8 cellular contexts compared by ENCODE assay signal in the genomic region with DNA sequence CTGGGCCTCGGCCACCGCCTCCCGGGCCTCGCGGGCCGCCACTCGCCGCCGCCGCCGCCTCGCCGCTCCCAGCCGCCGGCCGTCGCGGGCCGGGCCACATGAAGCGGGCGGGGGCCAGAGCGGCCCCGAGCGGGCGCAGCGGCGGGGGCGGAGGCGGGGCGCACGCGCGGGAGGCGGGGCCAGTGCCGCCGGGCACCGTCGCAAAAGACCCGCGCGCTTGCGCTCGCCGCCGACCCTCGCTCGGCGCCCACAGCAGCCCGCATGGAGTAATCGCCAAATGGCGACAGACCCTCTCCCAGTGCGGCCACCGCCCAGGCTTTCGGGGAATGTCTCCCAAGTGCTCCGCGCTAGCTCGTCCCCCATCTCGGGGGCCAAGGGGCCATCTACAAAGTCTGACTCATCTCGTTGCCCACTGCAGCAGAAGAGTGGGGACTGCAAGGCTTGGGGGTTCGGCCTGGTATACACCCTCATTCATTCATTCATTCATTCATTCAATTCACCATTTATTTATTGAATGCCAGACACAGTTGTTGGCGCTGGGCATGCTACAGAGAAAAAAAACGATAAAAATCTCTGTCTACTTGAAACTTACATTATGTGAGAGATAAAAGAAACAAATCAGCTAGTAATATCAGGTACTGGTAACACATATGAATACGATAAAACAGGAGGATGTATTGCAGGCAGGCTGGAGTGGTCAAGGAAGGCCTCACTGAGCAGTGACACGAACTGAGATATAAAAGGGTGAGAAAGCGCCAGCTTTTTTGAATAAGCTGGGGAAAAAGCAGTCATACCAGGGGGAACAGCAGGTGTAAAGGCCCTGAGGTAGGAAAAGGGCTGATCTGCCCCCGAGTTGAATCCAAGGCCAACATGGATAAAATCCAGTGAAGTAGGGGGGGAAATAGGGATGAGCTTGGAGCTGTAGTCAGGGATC. TPM values are rescaled to one million over a fixed set of nuclear protein-coding genes. Genes with fewer than 3 reads are reported as not detected.
DNase-seq lines count a peak whose midpoint lies in the region; ATAC-seq and TF ChIP-seq lines count a peak whose summit lies in the region.

A gene with protein sequence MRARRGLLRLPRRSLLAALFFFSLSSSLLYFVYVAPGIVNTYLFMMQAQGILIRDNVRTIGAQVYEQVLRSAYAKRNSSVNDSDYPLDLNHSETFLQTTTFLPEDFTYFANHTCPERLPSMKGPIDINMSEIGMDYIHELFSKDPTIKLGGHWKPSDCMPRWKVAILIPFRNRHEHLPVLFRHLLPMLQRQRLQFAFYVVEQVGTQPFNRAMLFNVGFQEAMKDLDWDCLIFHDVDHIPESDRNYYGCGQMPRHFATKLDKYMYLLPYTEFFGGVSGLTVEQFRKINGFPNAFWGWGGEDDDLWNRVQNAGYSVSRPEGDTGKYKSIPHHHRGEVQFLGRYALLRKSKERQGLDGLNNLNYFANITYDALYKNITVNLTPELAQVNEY (minus strand): TSS at position 100 of the 934 bp plus-strand sequence. CDS start 188 bp downstream, outside the sequence.

- H3K27ac ChIP-seq in KOPT-K1 (ENCODE audit: low read depth, low read length, poor library complexity, severe bottlenecking): peak within 1 kb of the TSS; percentile 36
- peak within 1 kb of the TSS; percentile 77 for H3K27ac ChIP-seq in SJCRH30
- H3K27ac ChIP-seq in foreskin keratinocyte: peak within 1 kb of the TSS; percentile 83
- peak within 1 kb of the TSS; percentile 80 for H3K27ac ChIP-seq in neural cell (ENCODE audit: low read length)
- H3K27ac ChIP-seq in subcutaneous abdominal adipose tissue (ENCODE audit: low read depth, low read length): peak within 1 kb of the TSS; percentile 95

- no peak for TF ChIP-seq RAD21 in neural cell (conservative IDR thresholded peaks at IDR 0.05)

- no peaks in the 10 kb centered on the region for H3K27me3 ChIP-seq in SJCRH30
- H3K27me3 ChIP-seq in foreskin keratinocyte: no peaks in the 10 kb centered on the region
- no peaks in the 10 kb centered on the region for H3K27me3 ChIP-seq in neural cell (ENCODE audit: insufficient read depth, low read depth, low read length)
- no peaks in the 10 kb centered on the region for H3K27me3 ChIP-seq in subcutaneous abdominal adipose tissue (ENCODE audit: control insufficient read depth in 5 of 5, insufficient read depth in 4 of 5, low read length in 5 of 5)

- H3K9me2 ChIP-seq in neural cell (ENCODE audit: insufficient read depth, low read length): no peaks in the 10 kb centered on the region

- H3K4me1 ChIP-seq in SJCRH30: peaks cover 20% of the 10 kb centered on the region
- peaks cover 5% of the 10 kb centered on the region for H3K4me1 ChIP-seq in foreskin keratinocyte
- H3K4me1 ChIP-seq in subcutaneous abdominal adipose tissue (ENCODE audit: control insufficient read depth in 5 of 5, insufficient read depth in 5 of 5, low read length in 5 of 5): peaks cover 1 to 42% (median 37%) of the 10 kb centered on the region in 5 donors

- no peaks in the 10 kb centered on the region for H4K20me1 ChIP-seq in neural cell (ENCODE audit: insufficient read depth)

- H3F3A ChIP-seq in neural cell (ENCODE audit: insufficient read depth, low read length, poor library complexity, severe bottlenecking): no peaks in the 10 kb centered on the region

- TF ChIP-seq CTCF in foreskin keratinocyte (conservative IDR thresholded peaks at IDR 0.05): no peak
- TF ChIP-seq CTCF in neural cell (IDR thresholded peaks at IDR 0.05; ENCODE audit: poor library complexity, severe bottlenecking): no peak

- ATAC-seq in GM21529 (IDR thresholded peaks at IDR 0.05; ENCODE audit: unreplicated experiment): peak; percentile 74
- ATAC-seq in foreskin keratinocyte: peak; percentile 74

- peaks cover 41% of the 10 kb centered on the region for H3K79me2 ChIP-seq in neural cell (replicated peaks; ENCODE audit: insufficient read depth, low read length)

- H2AFZ ChIP-seq in neural cell (ENCODE audit: low read depth, low read length): peak within 1 kb of the TSS; percentile 66

- peak; percentile 89 for DNase-seq in DMS53 (lab: John Stamatoyannopoulos, UW)
- peak; percentile 99 for DNase-seq in SJCRH30
- peak in 3 of 4 experiments; percentile 9 to 47 (median 20) for DNase-seq in activated naive CD4-positive, alpha-beta T cell (lab: John Stamatoyannopoulos, UW)
- no peak for DNase-seq in foreskin keratinocyte

- no peaks in the 10 kb centered on the region for H3K36me3 ChIP-seq in KOPT-K1 (ENCODE audit: insufficient read depth, low read length)
- peaks cover 4% of the 10 kb centered on the region for H3K36me3 ChIP-seq in SJCRH30
- no peaks in the 10 kb centered on the region for H3K36me3 ChIP-seq in neural cell (ENCODE audit: insufficient read depth, low read length)
- H3K36me3 ChIP-seq in subcutaneous abdominal adipose tissue (ENCODE audit: control insufficient read depth in 5 of 5, insufficient read depth in 5 of 5, low read length in 5 of 5): no peaks in the 10 kb centered on the region

- H3K9me3 ChIP-seq in KOPT-K1 (ENCODE audit: insufficient read depth, low read length, poor library complexity, severe bottlenecking): no peaks in the 10 kb centered on the region
- no peaks in the 10 kb centered on the region for H3K9me3 ChIP-seq in SJCRH30 (replicated peaks)
- no peaks in the 10 kb centered on the region for H3K9me3 ChIP-seq in neural cell (ENCODE audit: low read length)
- H3K9me3 ChIP-seq in subcutaneous abdominal adipose tissue (ENCODE audit: control insufficient read depth in 5 of 5, low read length in 5 of 5): no peaks in the 10 kb centered on the region

- peak within 1 kb of the TSS; percentile 92 for H3K9ac ChIP-seq in neural cell (ENCODE audit: low read length)
- peak within 1 kb of the TSS; percentile 81 to 98 (median 93) for H3K9ac ChIP-seq in subcutaneous abdominal adipose tissue (ENCODE audit: low read length in 5 of 5)

- peak within 1 kb of the TSS; percentile 91 for H3K4me2 ChIP-seq in neural cell (ENCODE audit: low read length)

- peak; percentile 18 for TF ChIP-seq EP300 in neural cell (conservative IDR thresholded peaks at IDR 0.05; ENCODE audit: poor library complexity, severe bottlenecking)

- H3K4me3 ChIP-seq in SJCRH30 (peak within 1 kb of the TSS; percentile 97), neural cell (ENCODE audit: low read length) (peak within 1 kb of the TSS; percentile 94), subcutaneous abdominal adipose tissue (ENCODE audit: low read depth in 1 of 5, low read length in 5 of 5) (peak within 1 kb of the TSS; percentile 79 to 90 (median 88))

TF ChIP-seq in neural cell, 6 proteins besides CTCF, POLR2A, EP300 and RAD21:
- TF ChIP-seq EZH2 (IDR thresholded peaks at IDR 0.05; ENCODE audit: borderline replicate concordance, insufficient read depth, low read length, poor library complexity, severe bottlenecking): no peak
- TF ChIP-seq SMC3 (conservative IDR thresholded peaks at IDR 0.05; ENCODE audit: poor library complexity): peak; percentile 9
- peak; percentile 61 for TF ChIP-seq POLR2AphosphoS5 (IDR thresholded peaks at IDR 0.05)
- no peak for TF ChIP-seq TAF1 (IDR thresholded peaks at IDR 0.05; ENCODE audit: low read depth)
- TF ChIP-seq, protein P1, sequence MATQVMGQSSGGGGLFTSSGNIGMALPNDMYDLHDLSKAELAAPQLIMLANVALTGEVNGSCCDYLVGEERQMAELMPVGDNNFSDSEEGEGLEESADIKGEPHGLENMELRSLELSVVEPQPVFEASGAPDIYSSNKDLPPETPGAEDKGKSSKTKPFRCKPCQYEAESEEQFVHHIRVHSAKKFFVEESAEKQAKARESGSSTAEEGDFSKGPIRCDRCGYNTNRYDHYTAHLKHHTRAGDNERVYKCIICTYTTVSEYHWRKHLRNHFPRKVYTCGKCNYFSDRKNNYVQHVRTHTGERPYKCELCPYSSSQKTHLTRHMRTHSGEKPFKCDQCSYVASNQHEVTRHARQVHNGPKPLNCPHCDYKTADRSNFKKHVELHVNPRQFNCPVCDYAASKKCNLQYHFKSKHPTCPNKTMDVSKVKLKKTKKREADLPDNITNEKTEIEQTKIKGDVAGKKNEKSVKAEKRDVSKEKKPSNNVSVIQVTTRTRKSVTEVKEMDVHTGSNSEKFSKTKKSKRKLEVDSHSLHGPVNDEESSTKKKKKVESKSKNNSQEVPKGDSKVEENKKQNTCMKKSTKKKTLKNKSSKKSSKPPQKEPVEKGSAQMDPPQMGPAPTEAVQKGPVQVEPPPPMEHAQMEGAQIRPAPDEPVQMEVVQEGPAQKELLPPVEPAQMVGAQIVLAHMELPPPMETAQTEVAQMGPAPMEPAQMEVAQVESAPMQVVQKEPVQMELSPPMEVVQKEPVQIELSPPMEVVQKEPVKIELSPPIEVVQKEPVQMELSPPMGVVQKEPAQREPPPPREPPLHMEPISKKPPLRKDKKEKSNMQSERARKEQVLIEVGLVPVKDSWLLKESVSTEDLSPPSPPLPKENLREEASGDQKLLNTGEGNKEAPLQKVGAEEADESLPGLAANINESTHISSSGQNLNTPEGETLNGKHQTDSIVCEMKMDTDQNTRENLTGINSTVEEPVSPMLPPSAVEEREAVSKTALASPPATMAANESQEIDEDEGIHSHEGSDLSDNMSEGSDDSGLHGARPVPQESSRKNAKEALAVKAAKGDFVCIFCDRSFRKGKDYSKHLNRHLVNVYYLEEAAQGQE (IDR thresholded peaks at IDR 0.05; ENCODE audit: borderline replicate concordance): no peak
- TF ChIP-seq MXI1 (conservative IDR thresholded peaks at IDR 0.05; ENCODE audit: poor library complexity, severe bottlenecking): peak; percentile 46
TF ChIP-seq in neural cell: peak in this region for 3.

RNA-seq across cellular contexts. Expression of the gene that starts here (rescaled TPM):
- 79.6 and 81.1 TPM in 2 replicates for total RNA-seq in SJCRH30 (2014; rRNA removed; shearing (Covaris generic))
- total RNA-seq in foreskin keratinocyte: 24.5 and 25.0 TPM in 2 replicates
- polyA plus RNA-seq in foreskin keratinocyte (8.5 and 10.6 TPM in 2 replicates), neural cell (34.7 and 36.8 TPM in 2 replicates)
- polyA minus RNA-seq in neural cell: 53.5 and 53.6 TPM in 2 replicates

Comparison
In these comparisons a context has a peak if more than half of its experiments do, and no peak if none do; other contexts are left out.
1. DNase-seq: peak in DMS53 (single experiment), SJCRH30 (2 of 2) and activated naive CD4-positive, alpha-beta T cell (3 of 4); none in foreskin keratinocyte (0 of 2).
2. H3K27ac ChIP-seq: peak in every context shown above with its lines; median percentile 95 in subcutaneous abdominal adipose tissue; 83 in foreskin keratinocyte; 80 in neural cell; 77 in SJCRH30; 36 in KOPT-K1.
3. Peak in every context shown above with its lines, with median percentiles within 50 percentile points of each other: H3K4me3 ChIP-seq.